Comparison of ENCODE assay signal across 34 cellular contexts in genomic region chr18:49678440-49678839, GRCh38.
DNase-seq lines count a peak whose midpoint lies in the region; ATAC-seq and TF ChIP-seq lines count a peak whose summit lies in the region.
"Had no signal": no experiment of that assay in that cellular context is flagged by ENCODE, and none has a peak within 500 bp of the region (broad histone marks: within the 10 kb centered on the region; RNA-seq: fewer than 3 reads in every experiment).

No MANE protein-coding gene starts in this region.

- no peak overlapping the region for H3K4me3 Mint-ChIP-seq in endodermal cell
- no peak overlapping the region for H3K4me3 Mint-ChIP-seq in CD4-positive, alpha-beta memory T cell
- H3K4me3 Mint-ChIP-seq: activated CD4-positive, alpha-beta memory T cell treated with anti-CD3 and anti-CD28 coated beads, Interleukin-2, amount 10 ng/mL, durations not matched to agents 7 days and 5 days; activated T-helper 17 cell treated with anti-CD3 and anti-CD28 coated beads, Interleukin-2, amount 50 U/mL, for 72 hours; naive thymus-derived CD8-positive, alpha-beta T cell had no signal

- TF ChIP-seq CTCF in endodermal cell (conservative IDR thresholded peaks at IDR 0.05): no peak
- TF ChIP-seq CTCF in mucosa of descending colon (IDR thresholded peaks at IDR 0.05): no peak

- peak overlapping the region in 6 of 11 experiments; percentile 1 to 51 (median 24); a peak in 9 of 22 replicates for H3K27ac ChIP-seq in BLaER1 treated with 17β-estradiol and CSF1 and Interleukin-3, amounts not matched to agents 10 nM and 100 nM
- H3K27ac ChIP-seq in endodermal cell (ENCODE audit: low read depth, low read length): peak overlapping the region; percentile 80
- H3K27ac ChIP-seq in CD4-positive, alpha-beta memory T cell (ENCODE audit: low read depth, low read length): no peak overlapping the region
- H3K27ac ChIP-seq: A549, breast epithelium, esophagus squamous epithelium, GM23248, left ventricle myocardium inferior, ovary, skin epidermis, stomach, tibial artery had no signal

- no peak overlapping the region; a peak in 1 of 22 replicates for H3K9ac ChIP-seq in BLaER1 treated with 17β-estradiol and CSF1 and Interleukin-3, amounts not matched to agents 10 nM and 100 nM
- H3K9ac ChIP-seq in endodermal cell (ENCODE audit: extremely low read depth, low read length, poor library complexity, severe bottlenecking): no peak overlapping the region
- H3K9ac ChIP-seq: GM23248 had no signal

- H3K9me3 ChIP-seq in BLaER1 treated with 17β-estradiol and CSF1 and Interleukin-3, amounts not matched to agents 10 nM and 100 nM (replicated peaks in 1 of 11): no peaks in the 10 kb centered on the region
- H3K9me3 ChIP-seq in endodermal cell (ENCODE audit: control insufficient read depth, low read length) (no peaks in the 10 kb centered on the region), mucosa of descending colon (no peaks in the 10 kb centered on the region)
- no peaks in the 10 kb centered on the region for H3K9me3 ChIP-seq in CD4-positive, alpha-beta memory T cell (ENCODE audit: control insufficient read depth in 1 of 2, low read length in 2 of 2)
- H3K9me3 ChIP-seq: A549, breast epithelium, esophagus squamous epithelium, left ventricle myocardium inferior, ovary, stomach, tibial artery had no signal

- H3K27me3 ChIP-seq in BLaER1 treated with 17β-estradiol and CSF1 and Interleukin-3, amounts not matched to agents 10 nM and 100 nM: no peaks in the 10 kb centered on the region
- no peaks in the 10 kb centered on the region for H3K27me3 ChIP-seq in endodermal cell (ENCODE audit: control insufficient read depth, insufficient read depth, low read length, poor library complexity, severe bottlenecking)
- H3K27me3 ChIP-seq in CD4-positive, alpha-beta memory T cell (ENCODE audit: insufficient read depth, low read length): no peaks in the 10 kb centered on the region
- H3K27me3 ChIP-seq: breast epithelium, ovary, stomach had no signal

- CTCF ChIA-PET in CD4-positive, alpha-beta memory T cell (lab: Charles Lee; ENCODE audit: partially characterized antibody): no interaction called here

- no peak overlapping the region for H3K27ac Mint-ChIP-seq in endodermal cell
- no peak overlapping the region for H3K27ac Mint-ChIP-seq in CD4-positive, alpha-beta memory T cell
- H3K27ac Mint-ChIP-seq: activated CD4-positive, alpha-beta memory T cell treated with anti-CD3 and anti-CD28 coated beads, Interleukin-2, amount 10 ng/mL, durations not matched to agents 7 days and 5 days; activated T-helper 17 cell treated with anti-CD3 and anti-CD28 coated beads, Interleukin-2, amount 50 U/mL, for 72 hours; naive thymus-derived CD8-positive, alpha-beta T cell had no signal

- WGBS in endodermal cell (ENCODE audit: insufficient coverage in 1 of 2, insufficient read length in 1 of 2), 2 experiments: 62 to 90% methylated on average over 2 to 3 of the region's 3 CpGs

- intact Hi-C loops in mucosa of descending colon (cut with DNase I, micrococcal nuclease): no loop called here
- intact Hi-C loops in CD4-positive, alpha-beta memory T cell (cut with micrococcal nuclease): no loop called here

- H3K36me3 ChIP-seq in BLaER1 treated with 17β-estradiol and CSF1 and Interleukin-3, amounts not matched to agents 10 nM and 100 nM: no peaks in the 10 kb centered on the region
- H3K36me3 ChIP-seq in endodermal cell (ENCODE audit: control insufficient read depth, insufficient read depth, low read length): no peaks in the 10 kb centered on the region
- H3K36me3 ChIP-seq in mucosa of descending colon (ENCODE audit: low read depth): no peaks in the 10 kb centered on the region
- H3K36me3 ChIP-seq in CD4-positive, alpha-beta memory T cell (ENCODE audit: insufficient read depth, low read length): no peaks in the 10 kb centered on the region
- H3K36me3 ChIP-seq: breast epithelium, esophagus squamous epithelium, left ventricle myocardium inferior, ovary, stomach, tibial artery had no signal

- ATAC-seq in HG03354 (IDR thresholded peaks at IDR 0.05; ENCODE audit: poor library complexity, severe bottlenecking, unreplicated experiment) (peak; percentile 29), mucosa of descending colon (peak; percentile 12)
- ATAC-seq: A549; activated T-helper 17 cell treated with anti-CD3 and anti-CD28 coated beads, Interleukin-2, amount 50 U/mL, for 72 hours; naive thymus-derived CD8-positive, alpha-beta T cell; Panc1 had no signal

- no peak for DNase-seq in endodermal cell
- no peak for DNase-seq in mucosa of descending colon
- no peak for DNase-seq in hypothalamus (lab: John Stamatoyannopoulos, UW)
- DNase-seq in NK-92 treated with Interleukin-12 subunit alpha and Interleukin-12 subunit beta, amount 100 ng/mL, for 24 hours (lab: John Stamatoyannopoulos, UW): no peak
- no peak for DNase-seq in hepatic stellate cell (ENCODE audit: low spot score)
- DNase-seq in CD4-positive, alpha-beta memory T cell: no peak
- DNase-seq: activated CD4-positive, alpha-beta memory T cell treated with anti-CD3 and anti-CD28 coated beads, Interleukin-2, amount 10 ng/mL, durations not matched to agents 7 days and 5 days; activated CD4-positive, CD25-positive, alpha-beta regulatory T cell treated with anti-CD3 and anti-CD28 coated beads, Interleukin-2, amount 50 U/mL, for 72 hours; activated naive CD4-positive, alpha-beta T cell treated with anti-CD3 and anti-CD28 coated beads, Interleukin-2, amount 50 U/mL, for 16 hours; amniotic stem cell; cortex of kidney; DMS79; esophagus squamous epithelium; foreskin melanocyte; GDM1; GM23248; left ventricle myocardium inferior; midbrain; naive thymus-derived CD8-positive, alpha-beta T cell; NCI-H1092; NCI-H187 treated with DMSO at 0.1 percent for 48 hours; ovary; SIG-M5; stimulated activated CD4-positive, alpha-beta T cell treated with anti-CD3 and anti-CD28 coated beads, Interleukin-2, amount 100 ng/mL, for 24 hours; stomach; T-helper 1 cell; tibial artery had no signal

- no peak overlapping the region for H3K4me3 ChIP-seq in BLaER1 treated with 17β-estradiol and CSF1 and Interleukin-3, amounts not matched to agents 10 nM and 100 nM
- no peak overlapping the region for H3K4me3 ChIP-seq in endodermal cell (ENCODE audit: low read length)
- H3K4me3 ChIP-seq in mucosa of descending colon: no peak overlapping the region
- H3K4me3 ChIP-seq in CD4-positive, alpha-beta memory T cell (ENCODE audit: low read length in 2 of 2): no peak overlapping the region
- H3K4me3 ChIP-seq: A549, breast epithelium, esophagus squamous epithelium, GM23248, left ventricle myocardium inferior, ovary, skin epidermis, stomach, tibial artery had no signal

- peaks cover 6 to 20% (median 18%) of the 10 kb centered on the region in 10 experiments; a peak in 18 of 20 replicates for H3K4me1 ChIP-seq in BLaER1 treated with 17β-estradiol and CSF1 and Interleukin-3, amounts not matched to agents 10 nM and 100 nM
- H3K4me1 ChIP-seq in endodermal cell (ENCODE audit: control insufficient read depth, insufficient read depth, low read length) (peaks cover 3% of the 10 kb centered on the region), mucosa of descending colon (ENCODE audit: low read depth) (peaks cover 7% of the 10 kb centered on the region)
- no peaks in the 10 kb centered on the region for H3K4me1 ChIP-seq in CD4-positive, alpha-beta memory T cell (ENCODE audit: insufficient read depth, low read length)
- H3K4me1 ChIP-seq: A549, breast epithelium, esophagus squamous epithelium, left ventricle myocardium inferior, stomach, tibial artery had no signal

- POLR2A ChIA-PET in CD4-positive, alpha-beta memory T cell (lab: Charles Lee; ENCODE audit: partially characterized antibody): no interaction called here

- H3K27me3 Mint-ChIP-seq in endodermal cell (ENCODE audit: insufficient read depth): peaks cover 2% of the 10 kb centered on the region
- peaks cover 1 to 5% of the 10 kb centered on the region in 2 donors for H3K27me3 Mint-ChIP-seq in CD4-positive, alpha-beta memory T cell

- H4K20me1 ChIP-seq in BLaER1 treated with 17β-estradiol and CSF1 and Interleukin-3, amounts not matched to agents 10 nM and 100 nM: no peaks in the 10 kb centered on the region

- H3K36me3 Mint-ChIP-seq in endodermal cell (ENCODE audit: low read depth): no peaks in the 10 kb centered on the region
- H3K36me3 Mint-ChIP-seq in CD4-positive, alpha-beta memory T cell: no peaks in the 10 kb centered on the region
- H3K36me3 Mint-ChIP-seq: naive thymus-derived CD8-positive, alpha-beta T cell had no signal

- H3K4me2 ChIP-seq in BLaER1 treated with 17β-estradiol and CSF1 and Interleukin-3, amounts not matched to agents 10 nM and 100 nM: peak overlapping the region; percentile 0 to 75 (median 64); a peak in 19 of 22 replicates
- H3K4me2 ChIP-seq: A549 had no signal

- H3K4me1 Mint-ChIP-seq in endodermal cell: peaks cover 9% of the 10 kb centered on the region
- H3K4me1 Mint-ChIP-seq in CD4-positive, alpha-beta memory T cell: peaks cover 0 to 2% (median under 1%) of the 10 kb centered on the region in 4 donors
- H3K4me1 Mint-ChIP-seq: activated CD4-positive, alpha-beta memory T cell treated with anti-CD3 and anti-CD28 coated beads, Interleukin-2, amount 10 ng/mL, durations not matched to agents 7 days and 5 days; activated T-helper 17 cell treated with anti-CD3 and anti-CD28 coated beads, Interleukin-2, amount 50 U/mL, for 72 hours had no signal

- peaks cover 2% of the 10 kb centered on the region for H3K9me3 Mint-ChIP-seq in endodermal cell
- no peaks in the 10 kb centered on the region for H3K9me3 Mint-ChIP-seq in CD4-positive, alpha-beta memory T cell
- H3K9me3 Mint-ChIP-seq: activated CD4-positive, alpha-beta memory T cell treated with anti-CD3 and anti-CD28 coated beads, Interleukin-2, amount 10 ng/mL, durations not matched to agents 7 days and 5 days; activated T-helper 17 cell treated with anti-CD3 and anti-CD28 coated beads, Interleukin-2, amount 50 U/mL, for 72 hours; naive thymus-derived CD8-positive, alpha-beta T cell had no signal
